Comparison of ENCODE assay signal across 8 cellular contexts in the genomic region with DNA sequence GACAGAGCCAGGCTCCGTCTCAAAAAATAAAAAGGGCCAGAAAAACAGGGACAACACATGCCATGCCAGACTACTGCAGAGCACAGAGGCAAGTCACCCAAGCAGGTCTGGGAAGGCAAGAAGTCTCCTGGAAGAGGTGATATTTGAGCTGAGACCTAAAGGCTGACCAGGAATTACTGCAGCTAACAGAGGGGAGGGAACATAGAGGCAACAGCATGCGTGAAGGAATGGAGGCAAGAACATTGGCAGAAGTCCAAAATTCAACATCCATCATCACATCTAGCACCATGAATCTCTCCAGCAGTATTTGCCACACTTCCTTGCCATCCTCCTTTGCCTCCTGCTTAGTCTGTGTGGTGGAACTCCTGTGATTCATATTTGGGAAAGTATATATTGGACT. TPM values are rescaled to one million over a fixed set of nuclear protein-coding genes. Genes with fewer than 3 reads are reported as not detected.
DNase-seq lines count a peak whose midpoint lies in the region; ATAC-seq, FAIRE-seq and TF ChIP-seq lines count a peak whose summit lies in the region.

No MANE protein-coding gene starts in this region.

- H3K27ac ChIP-seq in layer of hippocampus (ENCODE audit: low read depth, low read length) = peak overlapping the region; percentile 83
- peak overlapping the region; percentile 62 for H3K27ac ChIP-seq in vagina

- H3K36me3 ChIP-seq in vagina = no peaks in the 10 kb centered on the region

- peak overlapping the region; percentile 97 for H3K27ac Mint-ChIP-seq in stimulated activated naive CD8-positive, alpha-beta T cell treated with anti-CD3 and anti-CD28 coated beads, Interleukin-15, Interleukin-2, amounts not matched to agents 100 ng/mL and 50 ng/mL, for 24 hours
- peak overlapping the region; percentile 93 for H3K27ac Mint-ChIP-seq in activated T-helper 17 cell treated with anti-CD3 and anti-CD28 coated beads, Interleukin-2, amount 50 U/mL, for 72 hours

- no peak for FAIRE-seq in D721Med (lab: Jason Lieb, UNC)

- DNase-seq in stimulated activated naive CD8-positive, alpha-beta T cell treated with anti-CD3 and anti-CD28 coated beads, Interleukin-15, Interleukin-2, amounts not matched to agents 100 U/mL and 50 U/mL, for 24 hours = no peak
- DNase-seq in vagina (ENCODE audit: extremely low spot score in 2 of 2) (no peak), NCI-H2196 (lab: John Stamatoyannopoulos, UW; ENCODE audit: unreplicated experiment) (no peak), D721Med (ENCODE audit: insufficient read length, low spot score) (no peak)
- no peak for DNase-seq in activated CD4-positive, CD25-positive, alpha-beta regulatory T cell treated with anti-CD3 and anti-CD28 coated beads, Interleukin-2, amount 50 U/mL, for 72 hours

- peak overlapping the region; percentile 65 to 86 for H3K4me3 ChIP-seq in vagina

- no peak for TF ChIP-seq POLR2A in vagina (IDR thresholded peaks at IDR 0.05)

- H3K36me3 Mint-ChIP-seq in stimulated activated naive CD8-positive, alpha-beta T cell treated with anti-CD3 and anti-CD28 coated beads, Interleukin-15, Interleukin-2, amounts not matched to agents 100 ng/mL and 50 ng/mL, for 24 hours (ENCODE audit: low read depth) = peaks cover 21% of the 10 kb centered on the region
- peaks cover 22% of the 10 kb centered on the region for H3K36me3 Mint-ChIP-seq in activated T-helper 17 cell treated with anti-CD3 and anti-CD28 coated beads, Interleukin-2, amount 50 U/mL, for 72 hours (ENCODE audit: low read depth)

- peaks cover 5% of the 10 kb centered on the region for H3K27me3 Mint-ChIP-seq in stimulated activated naive CD8-positive, alpha-beta T cell treated with anti-CD3 and anti-CD28 coated beads, Interleukin-15, Interleukin-2, amounts not matched to agents 100 ng/mL and 50 ng/mL, for 24 hours
- H3K27me3 Mint-ChIP-seq in activated T-helper 17 cell treated with anti-CD3 and anti-CD28 coated beads, Interleukin-2, amount 50 U/mL, for 72 hours = no peaks in the 10 kb centered on the region

- peak overlapping the region; percentile 96 for H3K4me3 Mint-ChIP-seq in stimulated activated naive CD8-positive, alpha-beta T cell treated with anti-CD3 and anti-CD28 coated beads, Interleukin-15, Interleukin-2, amounts not matched to agents 100 ng/mL and 50 ng/mL, for 24 hours
- peak overlapping the region; percentile 93 for H3K4me3 Mint-ChIP-seq in activated T-helper 17 cell treated with anti-CD3 and anti-CD28 coated beads, Interleukin-2, amount 50 U/mL, for 72 hours

- TF ChIP-seq CTCF in vagina (IDR thresholded peaks at IDR 0.05) (no peak), D721Med (IDR thresholded peaks at IDR 0.05; ENCODE audit: insufficient read depth, missing control alignments) (no peak)

- H3K4me1 Mint-ChIP-seq in stimulated activated naive CD8-positive, alpha-beta T cell treated with anti-CD3 and anti-CD28 coated beads, Interleukin-15, Interleukin-2, amounts not matched to agents 100 ng/mL and 50 ng/mL, for 24 hours (ENCODE audit: low read depth) = peaks cover 42% of the 10 kb centered on the region
- peaks cover 32% of the 10 kb centered on the region for H3K4me1 Mint-ChIP-seq in activated T-helper 17 cell treated with anti-CD3 and anti-CD28 coated beads, Interleukin-2, amount 50 U/mL, for 72 hours

- H3K27me3 ChIP-seq in layer of hippocampus (ENCODE audit: control insufficient read depth, insufficient read depth, low read length) (no peaks in the 10 kb centered on the region), vagina (no peaks in the 10 kb centered on the region)

- peaks cover 34% of the 10 kb centered on the region for H3K4me1 ChIP-seq in vagina

- H3K9me3 ChIP-seq in vagina = no peaks in the 10 kb centered on the region

- H3K9me3 Mint-ChIP-seq in stimulated activated naive CD8-positive, alpha-beta T cell treated with anti-CD3 and anti-CD28 coated beads, Interleukin-15, Interleukin-2, amounts not matched to agents 100 ng/mL and 50 ng/mL, for 24 hours = no peaks in the 10 kb centered on the region
- no peaks in the 10 kb centered on the region for H3K9me3 Mint-ChIP-seq in activated T-helper 17 cell treated with anti-CD3 and anti-CD28 coated beads, Interleukin-2, amount 50 U/mL, for 72 hours

- intact Hi-C loops in vagina (cut with DNase I) = no loop called here

- no peak for ATAC-seq in stimulated activated naive CD8-positive, alpha-beta T cell treated with anti-CD3 and anti-CD28 coated beads, Interleukin-15, Interleukin-2, amounts not matched to agents 100 U/mL and 50 U/mL, for 24 hours
- no peak for ATAC-seq in activated T-helper 17 cell treated with anti-CD3 and anti-CD28 coated beads, Interleukin-2, amount 50 U/mL, for 72 hours (replicated peaks)

RNA-seq across cellular contexts. Expression of a gene that starts 0.9 kb away (rescaled TPM):
- 10 to 100 TPM in 1 of 2 donors, 1 to 10 TPM in 1; 8.9 to 20.2 TPM for total RNA-seq in activated T-helper 17 cell treated with anti-CD3 and anti-CD28 coated beads, Interleukin-2, amount 50 U/mL, for 72 hours
- 16.0 TPM for total RNA-seq in vagina
